8 cellular contexts compared by ENCODE assay signal in genomic region chr16:89473791-89474414, GRCh38. TPM values are rescaled to one million over a fixed set of nuclear protein-coding genes. Genes with fewer than 3 reads are reported as not detected.
DNase-seq lines count a peak whose midpoint lies in the region; ATAC-seq and TF ChIP-seq lines count a peak whose summit lies in the region.

No MANE protein-coding gene starts in this region.

- POLR2A ChIA-PET in CD4-positive, alpha-beta memory T cell (lab: Charles Lee; ENCODE audit: partially characterized antibody), result interaction anchor here (1.7 to 1.9 kb wide), 3 partner anchors 10 to 34 kb away, joined by 8 to 17 read pairs (median 9); partner anchors contain the start of gene SPG7
- POLR2A ChIA-PET in naive thymus-derived CD4-positive, alpha-beta T cell (lab: Charles Lee), result interaction anchor here (0.7 to 2.5 kb wide), 9 partner anchors 9 to 159 kb away, joined by 3 to 12 read pairs (median 4); no protein-coding TSS in a partner anchor

- peaks cover 95% of the 10 kb centered on the region for H3K4me1 ChIP-seq in CD4-positive, alpha-beta memory T cell (ENCODE audit: insufficient read depth, low read length)
- peaks cover 80 to 81% of the 10 kb centered on the region in 2 donors for H3K4me1 ChIP-seq in naive thymus-derived CD4-positive, alpha-beta T cell (ENCODE audit: control insufficient read depth in 2 of 2, insufficient read depth in 2 of 2, low read length in 2 of 2)

- H3K36me3 ChIP-seq in CD4-positive, alpha-beta memory T cell (ENCODE audit: insufficient read depth, low read length), result no peaks in the 10 kb centered on the region
- H3K36me3 ChIP-seq in naive thymus-derived CD4-positive, alpha-beta T cell (ENCODE audit: control insufficient read depth in 2 of 3, insufficient read depth in 3 of 3, low read length in 3 of 3), result no peaks in the 10 kb centered on the region

- peak; percentile 38 for ATAC-seq in naive thymus-derived CD4-positive, alpha-beta T cell
- no peak for ATAC-seq in GM21528 (IDR thresholded peaks at IDR 0.05; ENCODE audit: low FRiP score, unreplicated experiment)

- H3K4me3 ChIP-seq in CD4-positive, alpha-beta memory T cell (ENCODE audit: low read length in 2 of 2), result no peak overlapping the region
- no peak overlapping the region for H3K4me3 ChIP-seq in cardiac fibroblast (replicated peaks in 1 of 2; ENCODE audit: low read depth in 2 of 2, low read length in 2 of 2)
- no peak overlapping the region for H3K4me3 ChIP-seq in naive thymus-derived CD4-positive, alpha-beta T cell (ENCODE audit: low read length)

- peak overlapping the region in 5 of 7 donors; percentile 32 to 83 (median 75) for H3K27ac Mint-ChIP-seq in CD4-positive, alpha-beta memory T cell
- H3K27ac Mint-ChIP-seq in naive thymus-derived CD4-positive, alpha-beta T cell, result peak overlapping the region; percentile 16 to 81 (median 69)

- peak overlapping the region in 7 of 8 donors; percentile 64 to 84 (median 77) for H3K4me3 Mint-ChIP-seq in CD4-positive, alpha-beta memory T cell
- H3K4me3 Mint-ChIP-seq in naive thymus-derived CD4-positive, alpha-beta T cell, result peak overlapping the region; percentile 66 to 95 (median 76)

- no peaks in the 10 kb centered on the region for H3K9me3 ChIP-seq in CD4-positive, alpha-beta memory T cell (ENCODE audit: control insufficient read depth in 1 of 2, low read length in 2 of 2)
- no peaks in the 10 kb centered on the region for H3K9me3 ChIP-seq in naive thymus-derived CD4-positive, alpha-beta T cell (ENCODE audit: control insufficient read depth in 2 of 3, low read length in 3 of 3)

- H3K9me3 Mint-ChIP-seq in CD4-positive, alpha-beta memory T cell, result no peaks in the 10 kb centered on the region
- peaks cover 0 to 4% (median 0%) of the 10 kb centered on the region in 11 donors for H3K9me3 Mint-ChIP-seq in naive thymus-derived CD4-positive, alpha-beta T cell

- TF ChIP-seq CTCF in cardiac fibroblast (IDR thresholded peaks at IDR 0.05; ENCODE audit: low read depth, low read length), result no peak

- intact Hi-C loops in CD4-positive, alpha-beta memory T cell (cut with micrococcal nuclease), result no loop called here
- intact Hi-C loops in naive thymus-derived CD4-positive, alpha-beta T cell (cut with micrococcal nuclease), result no loop called here

- H3K27ac ChIP-seq in CD4-positive, alpha-beta memory T cell (ENCODE audit: low read depth, low read length), result no peak overlapping the region
- no peak overlapping the region for H3K27ac ChIP-seq in naive thymus-derived CD4-positive, alpha-beta T cell (ENCODE audit: low read depth, low read length)

- H3K27me3 ChIP-seq in CD4-positive, alpha-beta memory T cell (ENCODE audit: insufficient read depth, low read length), result no peaks in the 10 kb centered on the region
- H3K27me3 ChIP-seq in naive thymus-derived CD4-positive, alpha-beta T cell (ENCODE audit: control insufficient read depth in 2 of 2, insufficient read depth in 2 of 2, low read length in 2 of 2), result no peaks in the 10 kb centered on the region

- peaks cover 62 to 98% (median 82%) of the 10 kb centered on the region in 4 donors for H3K4me1 Mint-ChIP-seq in CD4-positive, alpha-beta memory T cell
- peaks cover 75 to 97% (median 89%) of the 10 kb centered on the region in 7 donors for H3K4me1 Mint-ChIP-seq in naive thymus-derived CD4-positive, alpha-beta T cell

- peak in 1 of 5 donors; percentile 49 for DNase-seq in CD4-positive, alpha-beta memory T cell
- DNase-seq in NOMO-1 (lab: John Stamatoyannopoulos, UW; ENCODE audit: unreplicated experiment in 2 of 2) (peak; percentile 50 to 62), cardiac fibroblast (ENCODE audit: low read depth in 2 of 2) (peak; percentile 61 to 83), pons (ENCODE audit: low spot score) (no peak), cerebellar nuclear complex (lab: John Stamatoyannopoulos, UW) (no peak)
- no peak for DNase-seq in naive thymus-derived CD4-positive, alpha-beta T cell
- no peak for DNase-seq in stimulated activated CD4-positive, alpha-beta T cell treated with anti-CD3 and anti-CD28 coated beads, Interleukin-4, amount 100 ng/mL, for 1 hour

- CTCF ChIA-PET in CD4-positive, alpha-beta memory T cell (lab: Charles Lee; ENCODE audit: partially characterized antibody), result interaction anchor here (1.1 kb wide), 1 partner anchor 83 kb away, joined by 3 read pairs; no protein-coding TSS in a partner anchor
- CTCF ChIA-PET in naive thymus-derived CD4-positive, alpha-beta T cell (lab: Charles Lee), result interaction anchor here (1.6 kb wide), 1 partner anchor 10 kb away, joined by 4 read pairs; no protein-coding TSS in a partner anchor

- H3K36me3 Mint-ChIP-seq in CD4-positive, alpha-beta memory T cell, result peaks cover 0 to 10% of the 10 kb centered on the region in 2 donors
- peaks cover 0 to 15% (median 7%) of the 10 kb centered on the region in 5 donors for H3K36me3 Mint-ChIP-seq in naive thymus-derived CD4-positive, alpha-beta T cell

- no peaks in the 10 kb centered on the region for H3K27me3 Mint-ChIP-seq in CD4-positive, alpha-beta memory T cell
- H3K27me3 Mint-ChIP-seq in naive thymus-derived CD4-positive, alpha-beta T cell, result no peaks in the 10 kb centered on the region

RNA-seq across cellular contexts. Expression of gene ANKRD11, which starts 16.5 kb away (rescaled TPM):
- 100 to 1,000 TPM; 229 to 246 TPM for total RNA-seq in CD4-positive, alpha-beta memory T cell
- polyA plus RNA-seq in CD4-positive, alpha-beta memory T cell, result 10 to 100 TPM in 1 of 2 donors, 1 to 10 TPM in 1; 3.9 to 49.7 TPM
- 100 to 1,000 TPM; 178 to 254 (median 240) TPM for total RNA-seq in naive thymus-derived CD4-positive, alpha-beta T cell
- polyA plus RNA-seq in naive thymus-derived CD4-positive, alpha-beta T cell, result 10 to 100 TPM in 1 of 2 donors, 1 to 10 TPM in 1; 8.7 to 28.4 TPM

RNA-seq across cellular contexts. Expression of gene SPG7, which starts 34.3 kb away (rescaled TPM):
- total RNA-seq in CD4-positive, alpha-beta memory T cell, result 100 to 1,000 TPM; 157 to 160 TPM
- 10 to 100 TPM; 46.4 to 48.5 TPM for polyA plus RNA-seq in CD4-positive, alpha-beta memory T cell
- 100 to 1,000 TPM; 129 to 181 (median 170) TPM for total RNA-seq in naive thymus-derived CD4-positive, alpha-beta T cell
- 10 to 100 TPM; 48.6 to 56.6 TPM for polyA plus RNA-seq in naive thymus-derived CD4-positive, alpha-beta T cell

Comparison
In these comparisons a context has a peak if more than half of its experiments do, and no peak if none do; other contexts are left out.
1. DNase-seq: peak in NOMO-1 (2 of 2) and cardiac fibroblast (2 of 2); none in naive thymus-derived CD4-positive, alpha-beta T cell (0 of 9), stimulated activated CD4-positive, alpha-beta T cell treated with anti-CD3 and anti-CD28 coated beads, Interleukin-4, amount 100 ng/mL, for 1 hour (single experiment), pons (single experiment) and cerebellar nuclear complex (0 of 2).